Comparison of ENCODE assay signal across 9 cellular contexts in the genomic region with DNA sequence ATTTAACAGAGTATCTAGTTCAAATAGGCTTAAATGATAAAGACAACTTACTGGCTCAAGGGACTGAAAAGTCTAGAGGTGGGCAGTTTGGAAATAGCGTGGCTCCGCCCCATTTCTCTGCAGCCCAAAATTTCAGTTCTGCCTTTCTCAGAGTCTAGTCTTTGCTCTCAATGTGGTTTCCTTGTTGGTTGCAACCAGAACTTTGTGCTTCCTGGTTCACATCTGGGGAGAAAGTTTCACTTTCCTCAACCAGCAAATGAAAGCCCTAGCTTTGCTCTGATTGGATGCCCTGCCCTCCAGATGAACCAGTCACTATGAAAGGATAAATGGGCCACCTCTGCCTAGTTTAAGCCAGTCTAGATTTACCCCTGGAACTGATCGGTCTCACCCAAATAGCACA. TPM values are rescaled to one million over a fixed set of nuclear protein-coding genes. Genes with fewer than 3 reads are reported as not detected.
DNase-seq lines count a peak whose midpoint lies in the region; ATAC-seq and TF ChIP-seq lines count a peak whose summit lies in the region.
"Had no signal": no experiment of that assay in that cellular context is flagged by ENCODE, and none has a peak within 500 bp of the region (broad histone marks: within the 10 kb centered on the region; RNA-seq: fewer than 3 reads in every experiment).

No MANE protein-coding gene starts in this region.

- 26% methylated on average over 3 of the region's 3 CpGs for WGBS in right lobe of liver (ENCODE audit: insufficient coverage, low coverage, low lambda C conversion rate, missing lambda C conversion rate)
- 67 to 83% methylated on average over 3 of the region's 3 CpGs for whole genome bisulfite sequencing in esophagus squamous epithelium, 2 donors
- WGBS in tibial nerve, 2 donors, result 87 to 90% methylated on average over 3 of the region's 3 CpGs

- TF ChIP-seq POLR2A in right lobe of liver (IDR thresholded peaks at IDR 0.05) (no peak), esophagus squamous epithelium (IDR thresholded peaks at IDR 0.05) (no peak), tibial nerve (IDR thresholded peaks at IDR 0.05) (no peak)

- no peaks in the 10 kb centered on the region for H3K4me1 ChIP-seq in right lobe of liver
- H3K4me1 ChIP-seq in esophagus squamous epithelium, result no peaks in the 10 kb centered on the region
- H3K4me1 ChIP-seq in tibial nerve, result no peaks in the 10 kb centered on the region

- ATAC-seq in GM18858 (IDR thresholded peaks at IDR 0.05; ENCODE audit: unreplicated experiment), result peak; percentile 95
- ATAC-seq in GM21825 (IDR thresholded peaks at IDR 0.05; ENCODE audit: unreplicated experiment), result peak; percentile 96
- ATAC-seq in right lobe of liver, result peak; percentile 37 to 64 (median 41)

- no peak for TF ChIP-seq CTCF in right lobe of liver (IDR thresholded peaks at IDR 0.05)
- TF ChIP-seq CTCF in esophagus squamous epithelium (IDR thresholded peaks at IDR 0.05), result no peak
- no peak for TF ChIP-seq CTCF in tibial nerve (IDR thresholded peaks at IDR 0.05)

- H3K27me3 ChIP-seq in right lobe of liver (no peaks in the 10 kb centered on the region), esophagus squamous epithelium (no peaks in the 10 kb centered on the region), tibial nerve (no peaks in the 10 kb centered on the region)

- DNase-seq in KBM-7, result peak; percentile 74
- DNase-seq in right lobe of liver, result no peak
- no peak for DNase-seq in posterior cingulate gyrus
- DNase-seq in esophagus squamous epithelium (lab: John Stamatoyannopoulos, UW), result no peak
- DNase-seq in tibial nerve (ENCODE audit: low spot score in 2 of 2), result no peak
- DNase-seq in UCSD-AML1 (lab: John Stamatoyannopoulos, UW; ENCODE audit: unreplicated experiment), result no peak
- DNase-seq: mammary epithelial cell had no signal

- intact Hi-C loops in right lobe of liver (cut with DNase I) (no loop called here), posterior cingulate gyrus (cut with DNase I) (no loop called here), esophagus squamous epithelium (cut with DNase I) (no loop called here)

- H3K27ac ChIP-seq in right lobe of liver (no peak overlapping the region), esophagus squamous epithelium (no peak overlapping the region), tibial nerve (no peak overlapping the region)

- in situ Hi-C loops in KBM-7 (cut with MboI; ENCODE audit: low pct_unique_long_range_greater_than_20kb, low sequenced_read_pairs), result no loop called here

- H3K9me3 ChIP-seq in right lobe of liver, result no peaks in the 10 kb centered on the region
- no peaks in the 10 kb centered on the region for H3K9me3 ChIP-seq in esophagus squamous epithelium
- no peaks in the 10 kb centered on the region for H3K9me3 ChIP-seq in tibial nerve

- H3K4me3 ChIP-seq in right lobe of liver (no peak overlapping the region), esophagus squamous epithelium (no peak overlapping the region), tibial nerve (no peak overlapping the region)

- H3K36me3 ChIP-seq in right lobe of liver, result no peaks in the 10 kb centered on the region
- no peaks in the 10 kb centered on the region for H3K36me3 ChIP-seq in esophagus squamous epithelium
- peaks cover 0 to 4% (median 0%) of the 10 kb centered on the region in 3 donors for H3K36me3 ChIP-seq in tibial nerve

- TF ChIP-seq EP300 in tibial nerve (IDR thresholded peaks at IDR 0.05), result no peak

RNA-seq across cellular contexts. Expression of a gene that starts 14.9 kb away (rescaled TPM):
- total RNA-seq in right lobe of liver (under 1 TPM in 1 of 6 experiments, not detected in 5; 0.20 TPM), esophagus squamous epithelium (1 to 10 TPM in 1 of 4 donors, under 1 TPM in 1, not detected in 2; 0.53 to 1.3 TPM), tibial nerve (1 to 10 TPM; 2.0 to 3.9 (median 3.5) TPM)

RNA-seq across cellular contexts. Expression of a gene that starts 19.9 kb away (rescaled TPM):
- total RNA-seq in right lobe of liver (not detected), esophagus squamous epithelium (not detected), tibial nerve (not detected)
- total RNA-seq: mammary epithelial cell had no signal

Comparison
In these comparisons a context has a peak if more than half of its experiments do, and no peak if none do; other contexts are left out.
1. ATAC-seq: peak in every context shown above with its lines; median percentile 96 in GM21825; 95 in GM18858; 41 in right lobe of liver.